Comparison of ENCODE assay signal across 24 cellular contexts in genomic region chr4:146371812-146372211, GRCh38.
DNase-seq lines count a peak whose midpoint lies in the region; ATAC-seq, FAIRE-seq and TF ChIP-seq lines count a peak whose summit lies in the region.
"Had no signal": no experiment of that assay in that cellular context is flagged by ENCODE, and none has a peak within 500 bp of the region (broad histone marks: within the 10 kb centered on the region; RNA-seq: fewer than 3 reads in every experiment).

No MANE protein-coding gene starts in this region.

- H2AFZ ChIP-seq in endothelial cell of umbilical vein (ENCODE audit: low read depth, low read length) (no peak overlapping the region), keratinocyte (ENCODE audit: control insufficient read depth, low read length) (peak overlapping the region; percentile 15), GM23248 (no peak overlapping the region)

- in situ Hi-C loops in GM23248 (cut with MboI): no loop called here

- no peak overlapping the region for H3K9ac ChIP-seq in SK-N-MC (ENCODE audit: insufficient read length)
- H3K9ac ChIP-seq in endothelial cell of umbilical vein (replicated peaks; ENCODE audit: extremely low read depth, insufficient read depth, low read length): no peak overlapping the region
- no peak overlapping the region for H3K9ac ChIP-seq in keratinocyte (ENCODE audit: control insufficient read depth, extremely low read depth, insufficient read depth, low read length)
- H3K9ac ChIP-seq in GM23248: no peak overlapping the region

- intact Hi-C loops in endothelial cell of umbilical vein (cut with micrococcal nuclease): no loop called here
- intact Hi-C loops in activated CD4-positive, alpha-beta T cell treated with anti-CD3 and anti-CD28 coated beads, Interleukin-2, amount 10 ng/mL, durations not matched to agents 24 days and 14 days (cut with micrococcal nuclease): no loop called here

- DNase-seq in EL (peak; percentile 60), SK-N-MC (ENCODE audit: low read depth, low spot score) (peak; percentile 5), endothelial cell of umbilical vein (ENCODE audit: low read depth, low spot score) (peak; percentile 40), keratinocyte (ENCODE audit: low read depth, low spot score) (no peak), GM23248 (no peak), retina (no peak)
- DNase-seq in activated CD4-positive, alpha-beta T cell treated with anti-CD3 and anti-CD28 coated beads, Interleukin-2, amount 10 ng/mL, durations not matched to agents 24 days and 14 days: no peak
- DNase-seq: AML-193; C1 segment of cervical spinal cord; CD8-positive, alpha-beta memory T cell; DMS53; H9; MM.1S; NCI-H1048; NCI-H1417 treated with DMSO at 0.1 percent for 48 hours; NCI-H187 treated with DMSO at 0.1 percent for 48 hours; NCI-H2227 treated with DMSO at 0.1 percent for 48 hours; NCI-H510A treated with DMSO at 0.1 percent for 48 hours; NCI-H748 treated with DMSO at 0.1 percent for 48 hours; SIG-M5 had no signal

- H3K4me3 ChIP-seq in SK-N-MC: no peak overlapping the region
- no peak overlapping the region for H3K4me3 ChIP-seq in endothelial cell of umbilical vein (replicated peaks in 1 of 3; ENCODE audit: insufficient read depth in 1 of 3, low read depth in 1 of 3, low read length in 3 of 3)
- H3K4me3 ChIP-seq in keratinocyte (ENCODE audit: control insufficient read depth in 2 of 3, extremely low read depth in 1 of 3, insufficient read depth in 2 of 3, low read depth in 1 of 3, low read length in 3 of 3): no peak overlapping the region
- H3K4me3 ChIP-seq in GM23248: no peak overlapping the region
- H3K4me3 ChIP-seq: K562 had no signal

- no peak for FAIRE-seq in endothelial cell of umbilical vein (lab: Jason Lieb, UNC)
- FAIRE-seq in keratinocyte (lab: Jason Lieb, UNC): peak; percentile 34
- FAIRE-seq: HepG2, K562 had no signal

- BruUV-seq in endothelial cell of umbilical vein (replicated peaks; lab: Mats Ljungman, UMichigan): no TSS peak

- H3K36me3 ChIP-seq in SK-N-MC (ENCODE audit: insufficient read depth, low read length): no peaks in the 10 kb centered on the region
- H3K36me3 ChIP-seq in endothelial cell of umbilical vein (ENCODE audit: control insufficient read depth in 2 of 2, extremely low read depth in 1 of 2, insufficient read depth in 2 of 2, low read length in 2 of 2): no peaks in the 10 kb centered on the region
- H3K36me3 ChIP-seq in keratinocyte (ENCODE audit: control insufficient read depth in 2 of 2, extremely low read depth in 1 of 2, insufficient read depth in 2 of 2, low read length in 2 of 2): no peaks in the 10 kb centered on the region
- H3K36me3 ChIP-seq in GM23248 (ENCODE audit: low read depth): no peaks in the 10 kb centered on the region

- H3K9me2 ChIP-seq in GM23248 (ENCODE audit: insufficient read depth): no peaks in the 10 kb centered on the region

- H3K27ac Mint-ChIP-seq in activated CD4-positive, alpha-beta T cell treated with anti-CD3 and anti-CD28 coated beads, Interleukin-2, amount 10 ng/mL, durations not matched to agents 24 days and 14 days: no peak overlapping the region
- H3K27ac Mint-ChIP-seq: CD8-positive, alpha-beta memory T cell; H9 had no signal

- WGBS in GM23248 (ENCODE audit: low coverage in 1 of 2, low lambda C conversion rate in 2 of 2, missing lambda C conversion rate in 2 of 2), 2 experiments: 83 to 100% methylated on average over 1 of the region's 1 CpG

- H3K4me3 Mint-ChIP-seq in activated CD4-positive, alpha-beta T cell treated with anti-CD3 and anti-CD28 coated beads, Interleukin-2, amount 10 ng/mL, durations not matched to agents 24 days and 14 days: no peak overlapping the region
- H3K4me3 Mint-ChIP-seq: CD8-positive, alpha-beta memory T cell; H9 had no signal

- no peaks in the 10 kb centered on the region for H3K27me3 Mint-ChIP-seq in activated CD4-positive, alpha-beta T cell treated with anti-CD3 and anti-CD28 coated beads, Interleukin-2, amount 10 ng/mL, durations not matched to agents 24 days and 14 days
- H3K27me3 Mint-ChIP-seq: CD8-positive, alpha-beta memory T cell had no signal

- H3K36me3 Mint-ChIP-seq in activated CD4-positive, alpha-beta T cell treated with anti-CD3 and anti-CD28 coated beads, Interleukin-2, amount 10 ng/mL, durations not matched to agents 24 days and 14 days (ENCODE audit: low read depth): no peaks in the 10 kb centered on the region
- H3K36me3 Mint-ChIP-seq: CD8-positive, alpha-beta memory T cell had no signal

- no peak for TF ChIP-seq POLR2A in endothelial cell of umbilical vein (IDR thresholded peaks at IDR 0.05; ENCODE audit: low read depth, low read length)

- H3K9me1 ChIP-seq in endothelial cell of umbilical vein (replicated peaks; ENCODE audit: control insufficient read depth, extremely low read depth, insufficient read depth, low read length) (no peaks in the 10 kb centered on the region), keratinocyte (ENCODE audit: control insufficient read depth, extremely low read depth, insufficient read depth, low read length) (no peaks in the 10 kb centered on the region)

- no peaks in the 10 kb centered on the region for H3F3A ChIP-seq in GM23248 (ENCODE audit: insufficient read depth)

- no peak for ATAC-seq in HG03571 (IDR thresholded peaks at IDR 0.05; ENCODE audit: unreplicated experiment)
- ATAC-seq: HepG2, K562 had no signal

- dilution Hi-C loops in endothelial cell of umbilical vein (cut with MboI; ENCODE audit: extremely low pct_ligation_motif_present, low sequenced_read_pairs) (no loop called here), keratinocyte (cut with MboI; ENCODE audit: extremely low pct_ligation_motif_present, low sequenced_read_pairs) (no loop called here)

- H3K4me1 Mint-ChIP-seq in activated CD4-positive, alpha-beta T cell treated with anti-CD3 and anti-CD28 coated beads, Interleukin-2, amount 10 ng/mL, durations not matched to agents 24 days and 14 days: peaks cover 4% of the 10 kb centered on the region

- H3K4me2 ChIP-seq in endothelial cell of umbilical vein (ENCODE audit: insufficient read depth, low read length) (no peak overlapping the region), keratinocyte (ENCODE audit: control insufficient read depth, extremely low read depth, insufficient read depth, low read depth, low read length) (no peak overlapping the region), GM23248 (ENCODE audit: unreplicated experiment) (no peak overlapping the region)

- CTCF ChIA-PET in endothelial cell of umbilical vein (lab: Charles Lee): interaction anchor here (0.8 to 2.5 kb wide), 3 partner anchors 10 to 28 kb away, joined by 3 to 10 read pairs (median 3); no protein-coding TSS in a partner anchor

- no peaks in the 10 kb centered on the region for H3K9me3 Mint-ChIP-seq in activated CD4-positive, alpha-beta T cell treated with anti-CD3 and anti-CD28 coated beads, Interleukin-2, amount 10 ng/mL, durations not matched to agents 24 days and 14 days
- H3K9me3 Mint-ChIP-seq: CD8-positive, alpha-beta memory T cell had no signal

- TF ChIP-seq CTCF in endothelial cell of umbilical vein (IDR thresholded peaks at IDR 0.05; ENCODE audit: extremely low read depth in 1 of 2, insufficient read depth in 1 of 2, low read depth in 1 of 2, low read length in 2 of 2) (no peak), keratinocyte (optimal IDR thresholded peaks at IDR 0.05 in 1 of 3, IDR thresholded peaks at IDR 0.05 in 1 of 3, conservative IDR thresholded peaks at IDR 0.05 in 1 of 3; ENCODE audit: extremely low read depth in 1 of 3, insufficient read depth in 2 of 3, low read length in 3 of 3) (no peak)

- no peaks in the 10 kb centered on the region for H3K27me3 ChIP-seq in endothelial cell of umbilical vein (ENCODE audit: control insufficient read depth in 2 of 2, insufficient read depth in 2 of 2, low read length in 2 of 2)
- H3K27me3 ChIP-seq in keratinocyte (ENCODE audit: control insufficient read depth, extremely low read depth, insufficient read depth, low read length): no peaks in the 10 kb centered on the region
- H3K27me3 ChIP-seq in GM23248 (replicated peaks; ENCODE audit: insufficient read depth): no peaks in the 10 kb centered on the region

- H3K4me1 ChIP-seq in endothelial cell of umbilical vein (ENCODE audit: control insufficient read depth, extremely low read depth, insufficient read depth, low read length): peaks cover 47% of the 10 kb centered on the region
- peaks cover 25% of the 10 kb centered on the region for H3K4me1 ChIP-seq in keratinocyte (ENCODE audit: control insufficient read depth, extremely low read depth, insufficient read depth, low read length)
- H3K4me1 ChIP-seq in GM23248 (ENCODE audit: insufficient read depth): no peaks in the 10 kb centered on the region

- H4K20me1 ChIP-seq in endothelial cell of umbilical vein (replicated peaks; ENCODE audit: control insufficient read depth, extremely low read depth, insufficient read depth, low read length): no peaks in the 10 kb centered on the region
- H4K20me1 ChIP-seq in keratinocyte (ENCODE audit: control insufficient read depth, extremely low read depth, insufficient read depth, low read length): no peaks in the 10 kb centered on the region
- no peaks in the 10 kb centered on the region for H4K20me1 ChIP-seq in GM23248 (ENCODE audit: insufficient read depth)

- POLR2A ChIA-PET in endothelial cell of umbilical vein (lab: Charles Lee): interaction anchor here (0.8 kb wide), 1 partner anchor 36 kb away, joined by 4 read pairs; no protein-coding TSS in a partner anchor

- H3K79me2 ChIP-seq in endothelial cell of umbilical vein (ENCODE audit: control insufficient read depth, insufficient read depth, low read length) (no peaks in the 10 kb centered on the region), keratinocyte (ENCODE audit: control insufficient read depth, insufficient read depth, low read length) (no peaks in the 10 kb centered on the region), GM23248 (ENCODE audit: insufficient read depth) (no peaks in the 10 kb centered on the region)

- no peaks in the 10 kb centered on the region for H3K9me3 ChIP-seq in SK-N-MC (ENCODE audit: low read depth, low read length)
- H3K9me3 ChIP-seq in endothelial cell of umbilical vein (replicated peaks; ENCODE audit: control insufficient read depth, insufficient read depth, low read length): no peaks in the 10 kb centered on the region
- H3K9me3 ChIP-seq in keratinocyte (ENCODE audit: control insufficient read depth, low read depth, low read length): peaks cover 3% of the 10 kb centered on the region
- H3K9me3 ChIP-seq in GM23248 (ENCODE audit: low read depth): no peaks in the 10 kb centered on the region

- H3K27ac ChIP-seq in SK-N-MC (no peak overlapping the region), endothelial cell of umbilical vein (ENCODE audit: insufficient read depth, low read depth, low read length) (peak overlapping the region; percentile 44), keratinocyte (ENCODE audit: control insufficient read depth, insufficient read depth, low read length) (peak overlapping the region; percentile 57), GM23248 (no peak overlapping the region)
- H3K27ac ChIP-seq: HL-60 had no signal

TF ChIP-seq in endothelial cell of umbilical vein, 7 proteins besides CTCF, POLR2A, EP300 and RAD21 (continues in another document):
- TF ChIP-seq GATA2 (IDR thresholded peaks at IDR 0.05; ENCODE audit: insufficient read depth, insufficient read length, low read depth, low read length) (peak; percentile 94), MAX (IDR thresholded peaks at IDR 0.05; ENCODE audit: insufficient read depth, insufficient read length) (no peak)

Comparison
In these comparisons a context has a peak if more than half of its experiments do, and no peak if none do; other contexts are left out.
1. DNase-seq: peak in EL (single experiment), SK-N-MC (single experiment) and endothelial cell of umbilical vein (single experiment); none in keratinocyte (single experiment), activated CD4-positive, alpha-beta T cell treated with anti-CD3 and anti-CD28 coated beads, Interleukin-2, amount 10 ng/mL, durations not matched to agents 24 days and 14 days (single experiment), GM23248 (single experiment) and retina (single experiment).
2. H3K27ac ChIP-seq: peak in endothelial cell of umbilical vein (single experiment) and keratinocyte (single experiment); none in SK-N-MC (single experiment) and GM23248 (single experiment).